Comparison of ENCODE assay signal across 12 cellular contexts in the genomic region with DNA sequence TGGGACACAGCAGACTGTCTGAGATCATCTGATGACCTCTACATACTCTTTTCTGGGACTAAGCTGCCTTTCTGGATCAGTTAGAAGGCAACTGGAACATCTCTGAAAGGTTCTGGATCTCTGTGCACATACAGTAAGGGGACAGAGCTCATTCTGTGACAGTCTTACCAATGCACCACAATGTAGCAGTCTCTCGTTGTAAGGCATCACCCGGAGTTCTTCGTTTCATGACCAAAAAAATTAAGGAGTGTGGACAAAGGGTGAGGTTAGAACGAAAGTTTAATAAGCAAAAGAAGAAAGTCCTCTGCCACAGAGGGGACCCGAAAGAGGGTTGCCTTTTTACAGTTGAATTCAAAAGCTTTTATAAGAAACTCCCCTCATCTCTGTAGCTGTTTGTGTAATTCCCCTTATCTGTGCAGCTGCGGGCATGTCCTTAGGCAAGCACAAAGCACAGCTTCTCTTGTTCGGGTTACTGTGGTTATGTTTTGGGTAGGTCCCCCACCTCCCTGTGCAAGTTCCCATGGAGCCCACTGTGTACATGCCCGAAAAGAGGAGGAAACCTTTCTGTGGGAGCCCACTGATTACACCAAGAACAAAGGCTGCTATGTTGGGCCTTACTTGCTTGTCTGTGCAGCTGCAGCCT. TPM values are rescaled to one million over a fixed set of nuclear protein-coding genes. Genes with fewer than 3 reads are reported as not detected.
DNase-seq lines count a peak whose midpoint lies in the region; ATAC-seq, FAIRE-seq and TF ChIP-seq lines count a peak whose summit lies in the region.
"Had no signal": no experiment of that assay in that cellular context is flagged by ENCODE, and none has a peak within 500 bp of the region (broad histone marks: within the 10 kb centered on the region; RNA-seq: fewer than 3 reads in every experiment).

No MANE protein-coding gene starts in this region.

- peak; percentile 56 to 75 for TF ChIP-seq EP300 in GM12878 (IDR thresholded peaks at IDR 0.05; ENCODE audit: borderline replicate concordance in 1 of 2, control insufficient read depth in 1 of 2, low read depth in 2 of 2, low read length in 2 of 2)

- in situ Hi-C loops in GM12878 (cut with MboI) = no loop called here

- H3K4me2 ChIP-seq in GM12878 (ENCODE audit: control insufficient read depth, insufficient read depth) = peak overlapping the region; percentile 61; the same call in 1 of the 2 replicates

- TF ChIP-seq CTCF in GM12878 (IDR thresholded peaks at IDR 0.05 in 2 of 3, conservative IDR thresholded peaks at IDR 0.05 in 1 of 3; ENCODE audit: control insufficient read depth in 2 of 3, extremely low read depth in 1 of 3, insufficient read depth in 1 of 3, low read depth in 3 of 3, low read length in 3 of 3) = no peak

- H3K27me3 ChIP-seq in right cardiac atrium (ENCODE audit: control insufficient read depth, insufficient read depth) (no peaks in the 10 kb centered on the region), GM12878 (replicated peaks in 1 of 2; ENCODE audit: control insufficient read depth in 2 of 2, insufficient read depth in 2 of 2, low read length in 1 of 2) (no peaks in the 10 kb centered on the region; a peak in 1 of 4 replicates)

- H3K9ac ChIP-seq in GM12878 (ENCODE audit: control insufficient read depth, insufficient read depth, low read length) = peak overlapping the region; percentile 54

- no peak for TF ChIP-seq POLR2A in GM12878 (IDR thresholded peaks at IDR 0.05; ENCODE audit: low read depth, low read length)

- H3K27ac ChIP-seq in right cardiac atrium (ENCODE audit: low read length) = no peak overlapping the region
- peak overlapping the region; percentile 83 for H3K27ac ChIP-seq in GM12878 (ENCODE audit: control insufficient read depth, insufficient read depth)
- H3K27ac ChIP-seq: RWPE1 had no signal

- BruUV-seq in GM12878 (replicated peaks; lab: Mats Ljungman, UMichigan) = no TSS peak

- CTCF ChIA-PET in GM12878 (lab: Yijun Ruan, JAX) = interaction anchor here (0.6 to 4.3 kb wide), 37 partner anchors 8 to 910 kb away, joined by 3 to 54 read pairs (median 4); no protein-coding TSS in a partner anchor

- H3K79me2 ChIP-seq in GM12878 (ENCODE audit: control insufficient read depth, insufficient read depth, low read length) = no peaks in the 10 kb centered on the region

- H3K4me3 ChIP-seq in right cardiac atrium (ENCODE audit: low read length) (no peak overlapping the region), GM12878 (no peak overlapping the region)

- ATAC-seq in Right ventricle myocardium inferior (peak; percentile 47), right cardiac atrium (no peak), HG02973 (IDR thresholded peaks at IDR 0.05; ENCODE audit: unreplicated experiment) (peak; percentile 46), GM12878 (peak; percentile 90)
- ATAC-seq: activated CD4-positive, CD25-positive, alpha-beta regulatory T cell treated with anti-CD3 and anti-CD28 coated beads, Interleukin-2, amount 50 U/mL, for 24 hours had no signal

- no peaks in the 10 kb centered on the region for H4K20me1 ChIP-seq in GM12878 (ENCODE audit: control insufficient read depth, insufficient read depth)

- 55% methylated on average over 8 of the region's 8 CpGs for WGBS in right cardiac atrium
- WGBS in GM12878 (ENCODE audit: insufficient coverage, insufficient replicate concordance, low lambda C conversion rate, missing lambda C conversion rate) = 2% methylated on average over 8 of the region's 8 CpGs

- no peak for TF ChIP-seq RAD21 in GM12878 (IDR thresholded peaks at IDR 0.05; ENCODE audit: insufficient read depth, low read depth, low read length)

- RAD21 ChIA-PET in GM12878 (lab: Charles Lee; ENCODE audit: unreplicated experiment) = interaction anchor here (0.7 to 4.1 kb wide), 27 partner anchors 11 to 1015 kb away, joined by 3 to 155 read pairs (median 5); partner anchors contain the start of gene CACNA1E

- SMC1A ChIA-PET in GM12878 (lab: Charles Lee; ENCODE audit: uncharacterized antibody, unreplicated experiment) = interaction anchor here (0.8 to 4.5 kb wide), 33 partner anchors 11 to 567 kb away, joined by 3 to 123 read pairs (median 5); partner anchors contain the start of gene CACNA1E

- no peaks in the 10 kb centered on the region for H3K36me3 ChIP-seq in GM12878 (ENCODE audit: control insufficient read depth in 2 of 2, insufficient read depth in 2 of 2, low read length in 1 of 2)

- H3K9me3 ChIP-seq in right cardiac atrium (ENCODE audit: control insufficient read depth, low read length) = no peaks in the 10 kb centered on the region
- H3K9me3 ChIP-seq in GM12878 (replicated peaks; ENCODE audit: control insufficient read depth, insufficient read depth, low read length) = peaks cover 1% of the 10 kb centered on the region; the same call in 2 of the 3 replicates

- H2AFZ ChIP-seq in GM12878 (ENCODE audit: control insufficient read depth, low read depth, low read length) = peak overlapping the region; percentile 67

- intact Hi-C loops in Right ventricle myocardium inferior (cut with DNase I) (no loop called here), right cardiac atrium (cut with DNase I) (no loop called here), GM12878 (cut with micrococcal nuclease; ENCODE audit: unreplicated experiment) (loop anchor here (1.0 to 2.0 kb wide), 2 partner anchors 49 to 507 kb away; no protein-coding TSS in a partner anchor)

- peak; percentile 73 for FAIRE-seq in GM12878 (lab: Jason Lieb, UNC)

- DNase-seq in Right ventricle myocardium inferior (ENCODE audit: missing footprints) (no peak), right cardiac atrium (no peak), GM12878 (ENCODE audit: low read depth, low spot score) (peak; percentile 79), NCI-H128 (lab: John Stamatoyannopoulos, UW; ENCODE audit: unreplicated experiment) (no peak), NK-92 (lab: John Stamatoyannopoulos, UW; ENCODE audit: unreplicated experiment) (no peak), cortex of kidney (lab: John Stamatoyannopoulos, UW) (no peak), GM03348 (ENCODE audit: low spot score) (no peak)
- DNase-seq: 8988T; activated naive CD4-positive, alpha-beta T cell treated with anti-CD3 and anti-CD28 coated beads for 36 hours had no signal

- POLR2A ChIA-PET in GM12878 (lab: Charles Lee) = interaction anchor here (0.5 to 3.4 kb wide), 17 partner anchors 10 to 506 kb away, joined by 3 to 38 read pairs (median 5); partner anchors contain the start of gene CACNA1E

- H3K4me1 ChIP-seq in right cardiac atrium (ENCODE audit: control insufficient read depth, insufficient read depth, low read length) = no peaks in the 10 kb centered on the region
- H3K4me1 ChIP-seq in GM12878 (ENCODE audit: control insufficient read depth, insufficient read depth, low read length) = peaks cover 39% of the 10 kb centered on the region

TF ChIP-seq in GM12878, 131 proteins besides CTCF, POLR2A, EP300 and RAD21 (continues in another document):
- TF ChIP-seq ETV6 (conservative IDR thresholded peaks at IDR 0.05 in 1 of 2, IDR thresholded peaks at IDR 0.05 in 1 of 2; ENCODE audit: borderline replicate concordance in 1 of 2, low read depth in 1 of 2) (peak in 1 of 2 experiments; percentile 51; a peak in 1 of 4 replicates), MLLT1 (IDR thresholded peaks at IDR 0.05) (peak; percentile 66; the same call in 1 of the 2 replicates), GATAD2B (conservative IDR thresholded peaks at IDR 0.05; ENCODE audit: low read depth) (peak; percentile 96), IKZF1 (conservative IDR thresholded peaks at IDR 0.05) (peak; percentile 89), YBX1 (IDR thresholded peaks at IDR 0.05) (no peak)
- TF ChIP-seq, protein P1, sequence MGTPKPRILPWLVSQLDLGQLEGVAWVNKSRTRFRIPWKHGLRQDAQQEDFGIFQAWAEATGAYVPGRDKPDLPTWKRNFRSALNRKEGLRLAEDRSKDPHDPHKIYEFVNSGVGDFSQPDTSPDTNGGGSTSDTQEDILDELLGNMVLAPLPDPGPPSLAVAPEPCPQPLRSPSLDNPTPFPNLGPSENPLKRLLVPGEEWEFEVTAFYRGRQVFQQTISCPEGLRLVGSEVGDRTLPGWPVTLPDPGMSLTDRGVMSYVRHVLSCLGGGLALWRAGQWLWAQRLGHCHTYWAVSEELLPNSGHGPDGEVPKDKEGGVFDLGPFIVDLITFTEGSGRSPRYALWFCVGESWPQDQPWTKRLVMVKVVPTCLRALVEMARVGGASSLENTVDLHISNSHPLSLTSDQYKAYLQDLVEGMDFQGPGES (IDR thresholded peaks at IDR 0.05) = 0 out of 2 replicates have a peak, but pooled peaks have one; percentile 27

RNA-seq across cellular contexts. Expression of gene CACNA1E, which starts 53.2 kb away (rescaled TPM):
- total RNA-seq in Right ventricle myocardium inferior = 3.7 TPM
- total RNA-seq in right cardiac atrium = 1 to 10 TPM in 3 of 4 donors, under 1 TPM in 1; 0.57 to 3.2 (median 1.9) TPM
- 0.45 TPM for polyA plus RNA-seq in right cardiac atrium
- total RNA-seq in GM12878 (2013; cell fraction: nucleolus; rRNA removed) = 378 and 432 TPM in 2 replicates
- total RNA-seq in GM12878 (2014; rRNA removed) = 12.9 TPM in 2 replicates
- 6.4 and 7.4 TPM in 2 replicates for total RNA-seq in GM12878 (2014; rRNA removed; fragmentation: Illumina TruSeq; extraction: Trizol)
- 19.4 and 22.0 TPM in 2 replicates for total RNA-seq in GM12878 (2021)
- 3.4 TPM for polyA plus RNA-seq in GM12878 (2011; ENCODE audit: low read depth)
- 13.6 and 20.5 TPM in 2 replicates for polyA plus RNA-seq in GM12878 (2011; rRNA removed)
- polyA plus RNA-seq in GM12878 (2011; cell fraction: cytosol; rRNA removed) = 12.0 and 12.8 TPM in 2 replicates
- polyA plus RNA-seq in GM12878 (2011; cell fraction: nucleus; rRNA removed) = 112 and 120 TPM in 2 replicates
- 6.3 and 6.5 TPM in 2 replicates for polyA plus RNA-seq in GM12878 (2012)
- polyA plus RNA-seq in GM12878 (2014; fragmentation: Illumina TruSeq; extraction: Trizol) = 5.1 and 5.7 TPM in 2 replicates
- 1 to 10 TPM in 1 of 2 experiments, under 1 TPM in 1; 0.57 to 1.7 TPM for polyA plus RNA-seq in GM12878 (2014; fragmentation: Nextera tagmentation; extraction: Ambion mirVana)
- 10.2 and 10.3 TPM in 2 replicates for polyA plus RNA-seq in GM12878 (2014; rRNA removed)
- 1 to 10 TPM; 7.8 to 9.1 TPM for polyA plus RNA-seq in GM12878 (2016; fragmentation: Nextera tagmentation; extraction: Ambion mirVana)
- 83.5 and 100 TPM in 2 replicates for polyA minus RNA-seq in GM12878 (2011; rRNA and poly(A)+ RNA removed)
- 12.8 and 16.5 TPM in 2 replicates for polyA minus RNA-seq in GM12878 (2011; cell fraction: cytosol; rRNA and poly(A)+ RNA removed)
- polyA minus RNA-seq in GM12878 (2011; cell fraction: nucleus; rRNA and poly(A)+ RNA removed) = 82.6 and 113 TPM in 2 replicates
- total RNA-seq: activated naive CD4-positive, alpha-beta T cell treated with anti-CD3 and anti-CD28 coated beads for 36 hours had no signal

Comparison
In these comparisons a context has a peak if more than half of its experiments do, and no peak if none do; other contexts are left out.
1. ATAC-seq: peak in Right ventricle myocardium inferior (single experiment), HG02973 (single experiment) and GM12878 (single experiment); none in right cardiac atrium (0 of 2).